ENCODE assay signal across 8 cellular contexts in genomic region chr1:63124666-63125191, GRCh38.
DNase-seq lines count a peak whose midpoint lies in the region; ATAC-seq and TF ChIP-seq lines count a peak whose summit lies in the region.

No MANE protein-coding gene starts in this region.

- no peak overlapping the region for H3K4me3 Mint-ChIP-seq in endodermal cell

- no peaks in the 10 kb centered on the region for H3K36me3 ChIP-seq in adipocyte (ENCODE audit: control insufficient read depth, insufficient read depth, low read length, severe bottlenecking)
- no peaks in the 10 kb centered on the region for H3K36me3 ChIP-seq in endodermal cell (ENCODE audit: control insufficient read depth, insufficient read depth, low read length)

- H3K4me3 ChIP-seq in adipocyte (ENCODE audit: low read length): peak overlapping the region; percentile 77
- H3K4me3 ChIP-seq in endodermal cell (ENCODE audit: low read length): no peak overlapping the region

- H3K27me3 ChIP-seq in adipocyte (replicated peaks; ENCODE audit: control insufficient read depth, insufficient read depth, low read length): no peaks in the 10 kb centered on the region
- no peaks in the 10 kb centered on the region for H3K27me3 ChIP-seq in endodermal cell (ENCODE audit: control insufficient read depth, insufficient read depth, low read length, poor library complexity, severe bottlenecking)

- H3K9me3 Mint-ChIP-seq in endodermal cell: no peaks in the 10 kb centered on the region

- ATAC-seq in GM18907 (IDR thresholded peaks at IDR 0.05; ENCODE audit: unreplicated experiment) (peak; percentile 89), HG03025 (IDR thresholded peaks at IDR 0.05; ENCODE audit: low FRiP score, unreplicated experiment) (peak; percentile 65)

- H3K9ac ChIP-seq in adipocyte (ENCODE audit: low read length) (peak overlapping the region; percentile 73), endodermal cell (ENCODE audit: extremely low read depth, low read length, poor library complexity, severe bottlenecking) (no peak overlapping the region)

- H3K27ac ChIP-seq in endodermal cell (ENCODE audit: low read depth, low read length): no peak overlapping the region

- TF ChIP-seq CTCF in endodermal cell (conservative IDR thresholded peaks at IDR 0.05): no peak

- DNase-seq in adipocyte (ENCODE audit: low read depth): peak; percentile 85
- DNase-seq in middle frontal gyrus (ENCODE audit: extremely low spot score, low spot score): peak; percentile 64
- no peak for DNase-seq in KBM-7
- DNase-seq in cerebellum (ENCODE audit: low spot score): no peak
- no peak for DNase-seq in activated gamma-delta T cell treated with Interleukin-2 at 50 U/mL for 16 hours
- no peak for DNase-seq in endodermal cell

- no peak overlapping the region for H3K27ac Mint-ChIP-seq in endodermal cell

- peaks cover 32% of the 10 kb centered on the region for H3K4me1 ChIP-seq in adipocyte (ENCODE audit: control insufficient read depth, insufficient read depth, low read length)
- H3K4me1 ChIP-seq in endodermal cell (ENCODE audit: control insufficient read depth, insufficient read depth, low read length): peaks cover 2% of the 10 kb centered on the region

- H3K4me1 Mint-ChIP-seq in endodermal cell: peaks cover 15% of the 10 kb centered on the region

- WGBS in endodermal cell (ENCODE audit: insufficient coverage in 1 of 2, insufficient read length in 1 of 2), 2 experiments: 94 to 100% methylated on average over 1 to 3 of the region's 3 CpGs

- no peaks in the 10 kb centered on the region for H3K36me3 Mint-ChIP-seq in endodermal cell (ENCODE audit: low read depth)

- in situ Hi-C loops in KBM-7 (cut with MboI; ENCODE audit: low pct_unique_long_range_greater_than_20kb, low sequenced_read_pairs): no loop called here

- H3K27me3 Mint-ChIP-seq in endodermal cell (ENCODE audit: insufficient read depth): peaks cover 4% of the 10 kb centered on the region

- H3K9me3 ChIP-seq in adipocyte (ENCODE audit: control insufficient read depth, low read length): no peaks in the 10 kb centered on the region
- no peaks in the 10 kb centered on the region for H3K9me3 ChIP-seq in endodermal cell (ENCODE audit: control insufficient read depth, low read length)

Comparison
In these comparisons a context has a peak if more than half of its experiments do, and no peak if none do; other contexts are left out.
1. DNase-seq: peak in adipocyte (single experiment) and middle frontal gyrus (single experiment); none in KBM-7 (single experiment), cerebellum (single experiment), activated gamma-delta T cell treated with Interleukin-2 at 50 U/mL for 16 hours (single experiment) and endodermal cell (single experiment).